1 cellular context compared by ENCODE assay signal in the genomic region with DNA sequence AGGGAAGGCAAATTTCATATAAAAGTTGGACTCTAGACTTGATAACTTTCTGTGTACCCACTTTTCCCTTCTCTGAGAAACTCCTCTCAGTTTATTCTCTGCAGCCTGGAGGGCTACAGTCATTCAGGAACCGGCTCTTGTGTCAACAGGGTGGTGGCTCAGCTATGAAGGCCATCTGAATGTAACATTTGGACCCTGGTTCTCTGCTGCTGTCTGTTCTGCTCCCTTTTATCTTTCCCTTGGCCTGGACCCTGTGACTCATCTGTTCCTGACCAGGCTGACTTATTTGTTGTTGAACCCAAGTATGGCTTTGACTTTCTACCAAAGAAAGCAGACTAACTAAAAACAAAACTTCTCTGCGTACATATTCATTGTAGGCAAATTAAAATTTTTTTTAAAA.
TF ChIP-seq lines count a peak whose summit lies in the region.

No MANE protein-coding gene starts in this region.

TF ChIP-seq in HepG2, 621 proteins besides CTCF, POLR2A, EP300 and RAD21 (continued from another document and continues in another):
- TF ChIP-seq, protein P1, sequence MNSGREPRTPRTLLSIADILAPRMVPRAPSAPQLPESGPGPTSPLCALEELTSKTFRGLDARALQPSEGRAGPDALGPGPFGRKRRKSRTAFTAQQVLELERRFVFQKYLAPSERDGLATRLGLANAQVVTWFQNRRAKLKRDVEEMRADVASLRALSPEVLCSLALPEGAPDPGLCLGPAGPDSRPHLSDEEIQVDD (CRISPR knock-in tag; IDR thresholded peaks at IDR 0.05; ENCODE audit: borderline replicate concordance) = no peak
- TF ChIP-seq ZNF441 (CRISPR knock-in tag; IDR thresholded peaks at IDR 0.05; ENCODE audit: borderline replicate concordance) = peak; percentile 56; the same call in 1 of the 2 replicates
- no peak for TF ChIP-seq ATF7 (IDR thresholded peaks at IDR 0.05)
- TF ChIP-seq ATF7 (CRISPR knock-in tag; IDR thresholded peaks at IDR 0.05) = no peak
- TF ChIP-seq, protein P2, sequence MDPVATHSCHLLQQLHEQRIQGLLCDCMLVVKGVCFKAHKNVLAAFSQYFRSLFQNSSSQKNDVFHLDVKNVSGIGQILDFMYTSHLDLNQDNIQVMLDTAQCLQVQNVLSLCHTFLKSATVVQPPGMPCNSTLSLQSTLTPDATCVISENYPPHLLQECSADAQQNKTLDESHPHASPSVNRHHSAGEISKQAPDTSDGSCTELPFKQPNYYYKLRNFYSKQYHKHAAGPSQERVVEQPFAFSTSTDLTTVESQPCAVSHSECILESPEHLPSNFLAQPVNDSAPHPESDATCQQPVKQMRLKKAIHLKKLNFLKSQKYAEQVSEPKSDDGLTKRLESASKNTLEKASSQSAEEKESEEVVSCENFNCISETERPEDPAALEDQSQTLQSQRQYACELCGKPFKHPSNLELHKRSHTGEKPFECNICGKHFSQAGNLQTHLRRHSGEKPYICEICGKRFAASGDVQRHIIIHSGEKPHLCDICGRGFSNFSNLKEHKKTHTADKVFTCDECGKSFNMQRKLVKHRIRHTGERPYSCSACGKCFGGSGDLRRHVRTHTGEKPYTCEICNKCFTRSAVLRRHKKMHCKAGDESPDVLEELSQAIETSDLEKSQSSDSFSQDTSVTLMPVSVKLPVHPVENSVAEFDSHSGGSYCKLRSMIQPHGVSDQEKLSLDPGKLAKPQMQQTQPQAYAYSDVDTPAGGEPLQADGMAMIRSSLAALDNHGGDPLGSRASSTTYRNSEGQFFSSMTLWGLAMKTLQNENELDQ (CRISPR knock-in tag; IDR thresholded peaks at IDR 0.05; ENCODE audit: borderline replicate concordance) = no peak
- TF ChIP-seq HOXA5 (CRISPR knock-in tag; IDR thresholded peaks at IDR 0.05) = peak; percentile 40; the same call in 1 of the 2 replicates
- TF ChIP-seq RELA (CRISPR knock-in tag; IDR thresholded peaks at IDR 0.05) = no peak
- peak; percentile 94 for TF ChIP-seq ZNF331 (CRISPR knock-in tag; IDR thresholded peaks at IDR 0.05)
- TF ChIP-seq, protein P3, sequence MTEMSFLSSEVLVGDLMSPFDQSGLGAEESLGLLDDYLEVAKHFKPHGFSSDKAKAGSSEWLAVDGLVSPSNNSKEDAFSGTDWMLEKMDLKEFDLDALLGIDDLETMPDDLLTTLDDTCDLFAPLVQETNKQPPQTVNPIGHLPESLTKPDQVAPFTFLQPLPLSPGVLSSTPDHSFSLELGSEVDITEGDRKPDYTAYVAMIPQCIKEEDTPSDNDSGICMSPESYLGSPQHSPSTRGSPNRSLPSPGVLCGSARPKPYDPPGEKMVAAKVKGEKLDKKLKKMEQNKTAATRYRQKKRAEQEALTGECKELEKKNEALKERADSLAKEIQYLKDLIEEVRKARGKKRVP (CRISPR knock-in tag; IDR thresholded peaks at IDR 0.05) = no peak
- TF ChIP-seq ZNF562 (CRISPR knock-in tag; IDR thresholded peaks at IDR 0.05; ENCODE audit: borderline replicate concordance) = no peak
- TF ChIP-seq ZNF572 (CRISPR knock-in tag; IDR thresholded peaks at IDR 0.05) = no peak
- TF ChIP-seq U2AF1 (optimal IDR thresholded peaks at IDR 0.05; ENCODE audit: low read depth, low read length) = no peak
- no peak for TF ChIP-seq CCAR2 (optimal IDR thresholded peaks at IDR 0.05; ENCODE audit: low read depth, low read length)
- TF ChIP-seq HMG20B (CRISPR knock-in tag; conservative IDR thresholded peaks at IDR 0.05) = peak; percentile 80
- TF ChIP-seq SYNCRIP (IDR thresholded peaks at IDR 0.05; ENCODE audit: insufficient read depth, low read depth, low read length) = no peak
- TF ChIP-seq SMC3 (IDR thresholded peaks at IDR 0.05; ENCODE audit: low read length) = no peak
- no peak for TF ChIP-seq CHCHD3 (CRISPR knock-in tag; IDR thresholded peaks at IDR 0.05)
- no peak for TF ChIP-seq TBX3 (IDR thresholded peaks at IDR 0.05; ENCODE audit: borderline replicate concordance)
- TF ChIP-seq, protein P4, sequence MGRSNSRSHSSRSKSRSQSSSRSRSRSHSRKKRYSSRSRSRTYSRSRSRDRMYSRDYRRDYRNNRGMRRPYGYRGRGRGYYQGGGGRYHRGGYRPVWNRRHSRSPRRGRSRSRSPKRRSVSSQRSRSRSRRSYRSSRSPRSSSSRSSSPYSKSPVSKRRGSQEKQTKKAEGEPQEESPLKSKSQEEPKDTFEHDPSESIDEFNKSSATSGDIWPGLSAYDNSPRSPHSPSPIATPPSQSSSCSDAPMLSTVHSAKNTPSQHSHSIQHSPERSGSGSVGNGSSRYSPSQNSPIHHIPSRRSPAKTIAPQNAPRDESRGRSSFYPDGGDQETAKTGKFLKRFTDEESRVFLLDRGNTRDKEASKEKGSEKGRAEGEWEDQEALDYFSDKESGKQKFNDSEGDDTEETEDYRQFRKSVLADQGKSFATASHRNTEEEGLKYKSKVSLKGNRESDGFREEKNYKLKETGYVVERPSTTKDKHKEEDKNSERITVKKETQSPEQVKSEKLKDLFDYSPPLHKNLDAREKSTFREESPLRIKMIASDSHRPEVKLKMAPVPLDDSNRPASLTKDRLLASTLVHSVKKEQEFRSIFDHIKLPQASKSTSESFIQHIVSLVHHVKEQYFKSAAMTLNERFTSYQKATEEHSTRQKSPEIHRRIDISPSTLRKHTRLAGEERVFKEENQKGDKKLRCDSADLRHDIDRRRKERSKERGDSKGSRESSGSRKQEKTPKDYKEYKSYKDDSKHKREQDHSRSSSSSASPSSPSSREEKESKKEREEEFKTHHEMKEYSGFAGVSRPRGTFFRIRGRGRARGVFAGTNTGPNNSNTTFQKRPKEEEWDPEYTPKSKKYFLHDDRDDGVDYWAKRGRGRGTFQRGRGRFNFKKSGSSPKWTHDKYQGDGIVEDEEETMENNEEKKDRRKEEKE (IDR thresholded peaks at IDR 0.05) = no peak
- TF ChIP-seq, protein P5, sequence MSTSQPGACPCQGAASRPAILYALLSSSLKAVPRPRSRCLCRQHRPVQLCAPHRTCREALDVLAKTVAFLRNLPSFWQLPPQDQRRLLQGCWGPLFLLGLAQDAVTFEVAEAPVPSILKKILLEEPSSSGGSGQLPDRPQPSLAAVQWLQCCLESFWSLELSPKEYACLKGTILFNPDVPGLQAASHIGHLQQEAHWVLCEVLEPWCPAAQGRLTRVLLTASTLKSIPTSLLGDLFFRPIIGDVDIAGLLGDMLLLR (CRISPR knock-in tag; IDR thresholded peaks at IDR 0.05) = no peak
- no peak for TF ChIP-seq CBFB (CRISPR knock-in tag; IDR thresholded peaks at IDR 0.05)
- TF ChIP-seq, protein P6, sequence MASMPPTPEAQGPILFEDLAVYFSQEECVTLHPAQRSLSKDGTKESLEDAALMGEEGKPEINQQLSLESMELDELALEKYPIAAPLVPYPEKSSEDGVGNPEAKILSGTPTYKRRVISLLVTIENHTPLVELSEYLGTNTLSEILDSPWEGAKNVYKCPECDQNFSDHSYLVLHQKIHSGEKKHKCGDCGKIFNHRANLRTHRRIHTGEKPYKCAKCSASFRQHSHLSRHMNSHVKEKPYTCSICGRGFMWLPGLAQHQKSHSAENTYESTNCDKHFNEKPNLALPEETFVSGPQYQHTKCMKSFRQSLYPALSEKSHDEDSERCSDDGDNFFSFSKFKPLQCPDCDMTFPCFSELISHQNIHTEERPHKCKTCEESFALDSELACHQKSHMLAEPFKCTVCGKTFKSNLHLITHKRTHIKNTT (CRISPR knock-in tag; IDR thresholded peaks at IDR 0.05) = no peak
- TF ChIP-seq SMARCC2 (IDR thresholded peaks at IDR 0.05) = peak; percentile 90
- TF ChIP-seq MTF2 (CRISPR knock-in tag; IDR thresholded peaks at IDR 0.05; ENCODE audit: borderline replicate concordance) = no peak
- TF ChIP-seq, protein P7, sequence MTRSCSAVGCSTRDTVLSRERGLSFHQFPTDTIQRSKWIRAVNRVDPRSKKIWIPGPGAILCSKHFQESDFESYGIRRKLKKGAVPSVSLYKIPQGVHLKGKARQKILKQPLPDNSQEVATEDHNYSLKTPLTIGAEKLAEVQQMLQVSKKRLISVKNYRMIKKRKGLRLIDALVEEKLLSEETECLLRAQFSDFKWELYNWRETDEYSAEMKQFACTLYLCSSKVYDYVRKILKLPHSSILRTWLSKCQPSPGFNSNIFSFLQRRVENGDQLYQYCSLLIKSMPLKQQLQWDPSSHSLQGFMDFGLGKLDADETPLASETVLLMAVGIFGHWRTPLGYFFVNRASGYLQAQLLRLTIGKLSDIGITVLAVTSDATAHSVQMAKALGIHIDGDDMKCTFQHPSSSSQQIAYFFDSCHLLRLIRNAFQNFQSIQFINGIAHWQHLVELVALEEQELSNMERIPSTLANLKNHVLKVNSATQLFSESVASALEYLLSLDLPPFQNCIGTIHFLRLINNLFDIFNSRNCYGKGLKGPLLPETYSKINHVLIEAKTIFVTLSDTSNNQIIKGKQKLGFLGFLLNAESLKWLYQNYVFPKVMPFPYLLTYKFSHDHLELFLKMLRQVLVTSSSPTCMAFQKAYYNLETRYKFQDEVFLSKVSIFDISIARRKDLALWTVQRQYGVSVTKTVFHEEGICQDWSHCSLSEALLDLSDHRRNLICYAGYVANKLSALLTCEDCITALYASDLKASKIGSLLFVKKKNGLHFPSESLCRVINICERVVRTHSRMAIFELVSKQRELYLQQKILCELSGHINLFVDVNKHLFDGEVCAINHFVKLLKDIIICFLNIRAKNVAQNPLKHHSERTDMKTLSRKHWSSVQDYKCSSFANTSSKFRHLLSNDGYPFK (CRISPR knock-in tag; IDR thresholded peaks at IDR 0.05; ENCODE audit: borderline replicate concordance) = no peak
- no peak for TF ChIP-seq ZNF615 (CRISPR knock-in tag; IDR thresholded peaks at IDR 0.05; ENCODE audit: borderline replicate concordance)
- no peak for TF ChIP-seq PHF8 (CRISPR knock-in tag; IDR thresholded peaks at IDR 0.05)
- peak; percentile 55; the same call in 1 of the 2 replicates for TF ChIP-seq ZNF24 (IDR thresholded peaks at IDR 0.05)
- no peak for TF ChIP-seq ZSCAN12 (CRISPR knock-in tag; IDR thresholded peaks at IDR 0.05)
- peak; percentile 74; the same call in 1 of the 2 replicates for TF ChIP-seq KDM1A (CRISPR knock-in tag; IDR thresholded peaks at IDR 0.05)
- TF ChIP-seq ZNF616 (CRISPR knock-in tag; IDR thresholded peaks at IDR 0.05; ENCODE audit: low read depth) = no peak
- TF ChIP-seq ETV6 (CRISPR knock-in tag; conservative IDR thresholded peaks at IDR 0.05) = no peak
- TF ChIP-seq SPEN (CRISPR knock-in tag; IDR thresholded peaks at IDR 0.05; ENCODE audit: low read depth) = no peak; the same call in 1 of the 2 replicates
- TF ChIP-seq RFXAP (CRISPR knock-in tag; IDR thresholded peaks at IDR 0.05; ENCODE audit: borderline replicate concordance) = 0 out of 2 replicates have a peak, but pooled peaks have one; percentile 62
- TF ChIP-seq ZNF546 (CRISPR knock-in tag; conservative IDR thresholded peaks at IDR 0.05) = no peak
- TF ChIP-seq ZNF607 (CRISPR knock-in tag; IDR thresholded peaks at IDR 0.05; ENCODE audit: borderline replicate concordance) = no peak
- no peak for TF ChIP-seq ZNF724P (CRISPR knock-in tag; IDR thresholded peaks at IDR 0.05; ENCODE audit: borderline replicate concordance)
- TF ChIP-seq REL (CRISPR knock-in tag; conservative IDR thresholded peaks at IDR 0.05) = no peak
- no peak; the same call in 1 of the 2 replicates for TF ChIP-seq ZNF766 (CRISPR knock-in tag; IDR thresholded peaks at IDR 0.05; ENCODE audit: borderline replicate concordance)
- no peak for TF ChIP-seq ZNF737 (CRISPR knock-in tag; IDR thresholded peaks at IDR 0.05; ENCODE audit: borderline replicate concordance)
- peak; percentile 52; the same call in 1 of the 2 replicates for TF ChIP-seq MIER2 (CRISPR knock-in tag; IDR thresholded peaks at IDR 0.05)
- TF ChIP-seq HNRNPL (IDR thresholded peaks at IDR 0.05; ENCODE audit: low read depth, low read length) = no peak
- no peak for TF ChIP-seq ZKSCAN5 (CRISPR knock-in tag; IDR thresholded peaks at IDR 0.05)
- peak; percentile 43; the same call in 1 of the 2 replicates for TF ChIP-seq EHMT2 (IDR thresholded peaks at IDR 0.05; ENCODE audit: borderline replicate concordance, low read depth, low read length)
- 0 out of 2 replicates have a peak, but pooled peaks have one; percentile 86 for TF ChIP-seq TRIM24 (CRISPR knock-in tag; IDR thresholded peaks at IDR 0.05)
- TF ChIP-seq ARID2 (CRISPR knock-in tag; IDR thresholded peaks at IDR 0.05; ENCODE audit: borderline replicate concordance) = no peak
- peak; percentile 79 for TF ChIP-seq NCOR1 (IDR thresholded peaks at IDR 0.05; ENCODE audit: borderline replicate concordance, low read length)
- TF ChIP-seq, protein P8, sequence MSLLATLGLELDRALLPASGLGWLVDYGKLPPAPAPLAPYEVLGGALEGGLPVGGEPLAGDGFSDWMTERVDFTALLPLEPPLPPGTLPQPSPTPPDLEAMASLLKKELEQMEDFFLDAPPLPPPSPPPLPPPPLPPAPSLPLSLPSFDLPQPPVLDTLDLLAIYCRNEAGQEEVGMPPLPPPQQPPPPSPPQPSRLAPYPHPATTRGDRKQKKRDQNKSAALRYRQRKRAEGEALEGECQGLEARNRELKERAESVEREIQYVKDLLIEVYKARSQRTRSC (CRISPR knock-in tag; IDR thresholded peaks at IDR 0.05; ENCODE audit: low read depth) = no peak
- TF ChIP-seq MED13 (CRISPR knock-in tag; IDR thresholded peaks at IDR 0.05) = no peak
- TF ChIP-seq, protein P9, sequence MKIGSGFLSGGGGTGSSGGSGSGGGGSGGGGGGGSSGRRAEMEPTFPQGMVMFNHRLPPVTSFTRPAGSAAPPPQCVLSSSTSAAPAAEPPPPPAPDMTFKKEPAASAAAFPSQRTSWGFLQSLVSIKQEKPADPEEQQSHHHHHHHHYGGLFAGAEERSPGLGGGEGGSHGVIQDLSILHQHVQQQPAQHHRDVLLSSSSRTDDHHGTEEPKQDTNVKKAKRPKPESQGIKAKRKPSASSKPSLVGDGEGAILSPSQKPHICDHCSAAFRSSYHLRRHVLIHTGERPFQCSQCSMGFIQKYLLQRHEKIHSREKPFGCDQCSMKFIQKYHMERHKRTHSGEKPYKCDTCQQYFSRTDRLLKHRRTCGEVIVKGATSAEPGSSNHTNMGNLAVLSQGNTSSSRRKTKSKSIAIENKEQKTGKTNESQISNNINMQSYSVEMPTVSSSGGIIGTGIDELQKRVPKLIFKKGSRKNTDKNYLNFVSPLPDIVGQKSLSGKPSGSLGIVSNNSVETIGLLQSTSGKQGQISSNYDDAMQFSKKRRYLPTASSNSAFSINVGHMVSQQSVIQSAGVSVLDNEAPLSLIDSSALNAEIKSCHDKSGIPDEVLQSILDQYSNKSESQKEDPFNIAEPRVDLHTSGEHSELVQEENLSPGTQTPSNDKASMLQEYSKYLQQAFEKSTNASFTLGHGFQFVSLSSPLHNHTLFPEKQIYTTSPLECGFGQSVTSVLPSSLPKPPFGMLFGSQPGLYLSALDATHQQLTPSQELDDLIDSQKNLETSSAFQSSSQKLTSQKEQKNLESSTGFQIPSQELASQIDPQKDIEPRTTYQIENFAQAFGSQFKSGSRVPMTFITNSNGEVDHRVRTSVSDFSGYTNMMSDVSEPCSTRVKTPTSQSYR (CRISPR knock-in tag; IDR thresholded peaks at IDR 0.05; ENCODE audit: borderline replicate concordance) = no peak
- TF ChIP-seq FOXK1 (CRISPR knock-in tag; IDR thresholded peaks at IDR 0.05; ENCODE audit: borderline replicate concordance, low read depth) = peak; percentile 69; the same call in 1 of the 2 replicates
- TF ChIP-seq ARNT2 (CRISPR knock-in tag; IDR thresholded peaks at IDR 0.05; ENCODE audit: low read depth) = no peak
- peak; percentile 95 for TF ChIP-seq RFXANK (CRISPR knock-in tag; IDR thresholded peaks at IDR 0.05)
